Comparison of ENCODE assay signal across 10 cellular contexts in genomic region chr1:67261646-67262045, GRCh38. TPM values are rescaled to one million over a fixed set of nuclear protein-coding genes. Genes with fewer than 3 reads are reported as not detected.
A peak's percentile ranks its signal among the peaks of the same experiment; 100 is the strongest.
DNase-seq lines count a peak whose midpoint lies in the region; ATAC-seq and TF ChIP-seq lines count a peak whose summit lies in the region.
"Had no signal": no experiment of that assay in that cellular context is flagged by ENCODE, and none has a peak within 500 bp of the region (broad histone marks: within the 10 kb centered on the region; RNA-seq: fewer than 3 reads in every experiment).

No MANE protein-coding gene starts in this region.

- TF ChIP-seq POLR2A in vagina (IDR thresholded peaks at IDR 0.05) = no peak
- TF ChIP-seq POLR2A in lower leg skin (IDR thresholded peaks at IDR 0.05) = no peak

- no peak for TF ChIP-seq EP300 in neural cell (conservative IDR thresholded peaks at IDR 0.05; ENCODE audit: poor library complexity, severe bottlenecking)

- DNase-seq in GM10266 (ENCODE audit: extremely low spot score) (no peak), LNCaP clone FGC (ENCODE audit: low read depth) (no peak), amniotic epithelial cell (ENCODE audit: low read depth) (peak; percentile 4), DMS 273 (lab: John Stamatoyannopoulos, UW; ENCODE audit: unreplicated experiment) (no peak), vagina (ENCODE audit: extremely low spot score in 2 of 2) (no peak), lower leg skin (ENCODE audit: low spot score in 2 of 2) (no peak)
- DNase-seq: GF-D8 had no signal

- WGBS in lower leg skin, 2 donors = 35 to 36% methylated on average over 4 of the region's 4 CpGs

- H3K27me3 ChIP-seq in neural cell (ENCODE audit: insufficient read depth, low read depth, low read length) (no peaks in the 10 kb centered on the region), vagina (no peaks in the 10 kb centered on the region)

- no peak overlapping the region for H2AFZ ChIP-seq in neural cell (ENCODE audit: low read depth, low read length)

- no peaks in the 10 kb centered on the region for H3F3A ChIP-seq in neural cell (ENCODE audit: insufficient read depth, low read length, poor library complexity, severe bottlenecking)

- intact Hi-C loops in vagina (cut with DNase I) (no loop called here), lower leg skin (cut with DNase I; ENCODE audit: low total_unique reads) (no loop called here)

- no peak for TF ChIP-seq RAD21 in neural cell (conservative IDR thresholded peaks at IDR 0.05)

- no peaks in the 10 kb centered on the region for H3K79me2 ChIP-seq in neural cell (replicated peaks; ENCODE audit: insufficient read depth, low read length)

- H4K20me1 ChIP-seq in neural cell (ENCODE audit: insufficient read depth) = no peaks in the 10 kb centered on the region

- H3K9me2 ChIP-seq in neural cell (ENCODE audit: insufficient read depth, low read length) = no peaks in the 10 kb centered on the region

- no peaks in the 10 kb centered on the region for H3K9me3 ChIP-seq in neural cell (ENCODE audit: low read length)
- no peaks in the 10 kb centered on the region for H3K9me3 ChIP-seq in vagina

- H3K4me1 ChIP-seq in vagina = peaks cover 7% of the 10 kb centered on the region

- H3K4me3 ChIP-seq in LNCaP clone FGC (ENCODE audit: low read depth, low read length) = no peak overlapping the region
- no peak overlapping the region for H3K4me3 ChIP-seq in neural cell (ENCODE audit: low read length)
- no peak overlapping the region for H3K4me3 ChIP-seq in vagina
- no peak overlapping the region for H3K4me3 ChIP-seq in lower leg skin (ENCODE audit: low read depth, poor library complexity, severe bottlenecking)

- TF ChIP-seq CTCF in GM10266 (IDR thresholded peaks at IDR 0.05; ENCODE audit: control insufficient read depth, insufficient read depth, low read depth, missing control alignments) (peak; percentile 35), LNCaP clone FGC (IDR thresholded peaks at IDR 0.05; ENCODE audit: control insufficient read depth, extremely low read depth, insufficient read depth) (peak; percentile 29), neural cell (IDR thresholded peaks at IDR 0.05; ENCODE audit: poor library complexity, severe bottlenecking) (peak; percentile 32), vagina (IDR thresholded peaks at IDR 0.05) (no peak), lower leg skin (IDR thresholded peaks at IDR 0.05) (no peak)

- H3K27ac ChIP-seq in neural cell (ENCODE audit: low read length) (no peak overlapping the region), vagina (no peak overlapping the region)

- no peak overlapping the region for H3K4me2 ChIP-seq in neural cell (ENCODE audit: low read length)

- no peak for ATAC-seq in GM19455 (IDR thresholded peaks at IDR 0.05; ENCODE audit: unreplicated experiment)

- H3K36me3 ChIP-seq in neural cell (ENCODE audit: insufficient read depth, low read length) (no peaks in the 10 kb centered on the region), vagina (no peaks in the 10 kb centered on the region)

- no peak overlapping the region for H3K9ac ChIP-seq in neural cell (ENCODE audit: low read length)

TF ChIP-seq in neural cell, 6 proteins besides CTCF, POLR2A, EP300 and RAD21:
- TF ChIP-seq TAF1 (IDR thresholded peaks at IDR 0.05; ENCODE audit: low read depth) (no peak), REST (IDR thresholded peaks at IDR 0.05; ENCODE audit: borderline replicate concordance) (no peak), EZH2 (IDR thresholded peaks at IDR 0.05; ENCODE audit: borderline replicate concordance, insufficient read depth, low read length, poor library complexity, severe bottlenecking) (no peak), POLR2AphosphoS5 (IDR thresholded peaks at IDR 0.05) (no peak), MXI1 (conservative IDR thresholded peaks at IDR 0.05; ENCODE audit: poor library complexity, severe bottlenecking) (no peak), SMC3 (conservative IDR thresholded peaks at IDR 0.05; ENCODE audit: poor library complexity) (no peak)

RNA-seq across cellular contexts. Expression of gene IL12RB2, which starts 46.0 kb away (rescaled TPM):
- polyA plus RNA-seq in neural cell = not detected in 2 replicates
- polyA minus RNA-seq in neural cell = not detected in 2 replicates
- total RNA-seq in vagina = 0.74 TPM
- total RNA-seq in lower leg skin = 1 to 10 TPM in 3 of 4 donors, under 1 TPM in 1; 0.76 to 3.5 (median 2.2) TPM
- total RNA-seq: MCF 10A had no signal

Comparison
In these comparisons a context has a peak if more than half of its experiments do, and no peak if none do; other contexts are left out.
1. CTCF ChIP-seq: peak in GM10266 (single experiment), LNCaP clone FGC (single experiment) and neural cell (single experiment); none in vagina (0 of 3) and lower leg skin (0 of 3).